ENCODE assay signal across 16 cellular contexts in the genomic region with DNA sequence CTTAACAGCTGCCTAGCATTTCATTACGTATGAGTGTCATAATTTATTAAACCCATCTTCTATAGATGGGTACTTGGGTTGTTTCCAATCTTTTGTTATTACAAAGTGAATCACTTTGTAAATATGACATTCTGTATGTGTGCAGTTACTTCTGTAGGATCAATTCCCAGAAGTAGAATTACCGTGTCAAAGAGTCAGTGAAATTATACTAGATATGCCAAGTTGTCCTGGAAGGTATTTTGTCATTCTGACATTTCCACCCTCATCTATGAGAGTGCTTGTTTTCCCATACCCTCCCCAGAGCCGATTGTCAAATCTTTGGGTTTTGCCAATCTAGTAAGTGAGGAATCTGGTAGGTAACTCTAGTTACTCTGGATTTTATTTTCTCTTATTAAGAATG.
DNase-seq lines count a peak whose midpoint lies in the region; ATAC-seq, FAIRE-seq and TF ChIP-seq lines count a peak whose summit lies in the region.
"Had no signal": no experiment of that assay in that cellular context is flagged by ENCODE, and none has a peak within 500 bp of the region (broad histone marks: within the 10 kb centered on the region; RNA-seq: fewer than 3 reads in every experiment).

No MANE protein-coding gene starts in this region.

- H3K27ac Mint-ChIP-seq in astrocyte (ENCODE audit: unreplicated experiment), result no peak overlapping the region
- H3K27ac Mint-ChIP-seq: CD4-positive, alpha-beta memory T cell had no signal

- H3K4me3 Mint-ChIP-seq in astrocyte (ENCODE audit: unreplicated experiment), result no peak overlapping the region
- H3K4me3 Mint-ChIP-seq: CD4-positive, alpha-beta memory T cell had no signal

- H3K36me3 Mint-ChIP-seq in astrocyte (ENCODE audit: low read depth, unreplicated experiment), result peaks cover 3% of the 10 kb centered on the region
- H3K36me3 Mint-ChIP-seq: CD4-positive, alpha-beta memory T cell had no signal

- H2AFZ ChIP-seq in astrocyte (ENCODE audit: low read depth, low read length), result no peak overlapping the region

- intact Hi-C loops in head of caudate nucleus (cut with DNase I), result no loop called here

- no peak overlapping the region for H3K9ac ChIP-seq in BLaER1 treated with 17β-estradiol and CSF1 and Interleukin-3, amounts not matched to agents 10 nM and 100 nM
- H3K9ac ChIP-seq in astrocyte (ENCODE audit: low read length), result no peak overlapping the region

- no peak for ATAC-seq in HG03460 (IDR thresholded peaks at IDR 0.05; ENCODE audit: unreplicated experiment)
- ATAC-seq: A549 had no signal

- no peak for TF ChIP-seq CTCF in astrocyte (IDR thresholded peaks at IDR 0.05; ENCODE audit: insufficient read depth, low read depth, low read length)
- no peak for TF ChIP-seq CTCF in fibroblast of mammary gland (conservative IDR thresholded peaks at IDR 0.05; ENCODE audit: control insufficient read depth, insufficient read depth, low read depth, low read length)

- H3K9me3 Mint-ChIP-seq in astrocyte (ENCODE audit: unreplicated experiment), result peaks cover 11% of the 10 kb centered on the region

- no peak overlapping the region for H3K4me3 ChIP-seq in BLaER1 treated with 17β-estradiol and CSF1 and Interleukin-3, amounts not matched to agents 10 nM and 100 nM
- H3K4me3 ChIP-seq in astrocyte (ENCODE audit: insufficient read depth, low read depth, low read length) (no peak overlapping the region), fibroblast of mammary gland (ENCODE audit: control insufficient read depth, low read depth, low read length) (no peak overlapping the region)
- H3K4me3 ChIP-seq: A549 had no signal

- no peak for FAIRE-seq in astrocyte (lab: Jason Lieb, UNC)
- FAIRE-seq: A549, D721Med, H1 had no signal

- H3K27me3 Mint-ChIP-seq in astrocyte (ENCODE audit: low read depth, unreplicated experiment), result peaks cover 15% of the 10 kb centered on the region

- no peaks in the 10 kb centered on the region for H3K79me2 ChIP-seq in astrocyte (ENCODE audit: insufficient read depth, low read length)

- H4K20me1 ChIP-seq in BLaER1 treated with 17β-estradiol and CSF1 and Interleukin-3, amounts not matched to agents 10 nM and 100 nM, result no peaks in the 10 kb centered on the region
- no peaks in the 10 kb centered on the region for H4K20me1 ChIP-seq in astrocyte (ENCODE audit: insufficient read depth, low read length)

- H3K36me3 ChIP-seq in BLaER1 treated with 17β-estradiol and CSF1 and Interleukin-3, amounts not matched to agents 10 nM and 100 nM, result no peaks in the 10 kb centered on the region
- no peaks in the 10 kb centered on the region for H3K36me3 ChIP-seq in astrocyte (ENCODE audit: insufficient read depth, low read length)

- H3K27ac ChIP-seq in BLaER1 treated with 17β-estradiol and CSF1 and Interleukin-3, amounts not matched to agents 10 nM and 100 nM, result peak overlapping the region in 5 of 11 experiments; percentile 42 to 83 (median 70); a peak in 8 of 22 replicates
- no peak overlapping the region for H3K27ac ChIP-seq in astrocyte (ENCODE audit: low read depth, low read length)
- H3K27ac ChIP-seq: A549 had no signal

- H3K4me1 ChIP-seq in BLaER1 treated with 17β-estradiol and CSF1 and Interleukin-3, amounts not matched to agents 10 nM and 100 nM, result peaks cover 35 to 79% (median 48%) of the 10 kb centered on the region in 10 experiments
- no peaks in the 10 kb centered on the region for H3K4me1 ChIP-seq in astrocyte (ENCODE audit: insufficient read depth, low read length)

- H3K27me3 ChIP-seq in BLaER1 treated with 17β-estradiol and CSF1 and Interleukin-3, amounts not matched to agents 10 nM and 100 nM, result no peaks in the 10 kb centered on the region
- H3K27me3 ChIP-seq in astrocyte (ENCODE audit: insufficient read depth, low read length), result no peaks in the 10 kb centered on the region

- no peaks in the 10 kb centered on the region for H3K4me1 Mint-ChIP-seq in astrocyte (ENCODE audit: low read depth, unreplicated experiment)
- H3K4me1 Mint-ChIP-seq: CD4-positive, alpha-beta memory T cell had no signal

- peak; percentile 17 for DNase-seq in EL
- DNase-seq in astrocyte (ENCODE audit: low read depth), result peak; percentile 46
- peak; percentile 32 for DNase-seq in fibroblast of mammary gland (ENCODE audit: low read depth)
- DNase-seq in AG20443 (ENCODE audit: low spot score), result no peak
- no peak for DNase-seq in head of caudate nucleus
- DNase-seq: AML-193; CD4-positive, alpha-beta memory T cell; NCI-H1417 treated with DMSO at 0.1 percent for 48 hours; NCI-H2029 treated with DMSO at 0.1 percent for 48 hours; NCI-H524 treated with DMSO at 0.1 percent for 48 hours; Right ventricle myocardium superior had no signal

- H3K4me2 ChIP-seq in BLaER1 treated with 17β-estradiol and CSF1 and Interleukin-3, amounts not matched to agents 10 nM and 100 nM, result peak overlapping the region in 8 of 11 experiments; percentile 68 to 77 (median 73); a peak in 10 of 22 replicates
- no peak overlapping the region for H3K4me2 ChIP-seq in astrocyte (ENCODE audit: low read length)
- H3K4me2 ChIP-seq: A549 had no signal

- peaks cover 9 to 52% (median 37%) of the 10 kb centered on the region in 11 experiments; a peak in 18 of 22 replicates for H3K9me3 ChIP-seq in BLaER1 treated with 17β-estradiol and CSF1 and Interleukin-3, amounts not matched to agents 10 nM and 100 nM (replicated peaks in 1 of 11)
- H3K9me3 ChIP-seq in astrocyte (ENCODE audit: insufficient read depth, low read depth, low read length), result no peaks in the 10 kb centered on the region
- H3K9me3 ChIP-seq: A549 had no signal

Comparison
In these comparisons a context has a peak if more than half of its experiments do, and no peak if none do; other contexts are left out.
1. DNase-seq: peak in EL (single experiment), astrocyte (single experiment) and fibroblast of mammary gland (single experiment); none in AG20443 (single experiment) and head of caudate nucleus (0 of 42).